Comparison of ENCODE assay signal across 24 cellular contexts in genomic region chr10:100895896-100896295, GRCh38. TPM values are rescaled to one million over a fixed set of nuclear protein-coding genes. Genes with fewer than 3 reads are reported as not detected.
DNase-seq lines count a peak whose midpoint lies in the region; TF ChIP-seq lines count a peak whose summit lies in the region.
"Had no signal": no experiment of that assay in that cellular context is flagged by ENCODE, and none has a peak within 500 bp of the region (broad histone marks: within the 10 kb centered on the region; RNA-seq: fewer than 3 reads in every experiment).

No MANE protein-coding gene starts in this region.

- no peak for TF ChIP-seq CTCF in OCI-LY3 (IDR thresholded peaks at IDR 0.05; ENCODE audit: low read depth, low read length)
- no peak for TF ChIP-seq CTCF in transverse colon (IDR thresholded peaks at IDR 0.05)
- TF ChIP-seq CTCF in Peyer's patch (IDR thresholded peaks at IDR 0.05), result no peak

- H3K4me2 ChIP-seq in OCI-LY3 (ENCODE audit: low read length), result peak overlapping the region; percentile 70; the same call in 1 of the 2 replicates
- H3K4me2 ChIP-seq: GM23338 had no signal

- WGBS in transverse colon (ENCODE audit: low coverage in 1 of 2), 2 donors, result 94 to 100% methylated on average over 1 to 3 of the region's 3 CpGs

- H3K27ac ChIP-seq in OCI-LY3 (ENCODE audit: low read length), result no peak overlapping the region
- peak overlapping the region; percentile 64 to 87 (median 82) for H3K27ac ChIP-seq in transverse colon
- no peak overlapping the region for H3K27ac ChIP-seq in CD4-positive, alpha-beta memory T cell (ENCODE audit: low read depth, low read length)
- peak overlapping the region in 1 of 4 donors; percentile 62 for H3K27ac ChIP-seq in Peyer's patch
- H3K27ac ChIP-seq: left ventricle myocardium inferior, ovary, thyroid gland had no signal

- H3K4me1 ChIP-seq in OCI-LY3 (ENCODE audit: low read length) (peaks cover 19% of the 10 kb centered on the region), transverse colon (peaks cover 6 to 33% (median 16%) of the 10 kb centered on the region in 4 donors), Peyer's patch (peaks cover 0 to 11% (median 0%) of the 10 kb centered on the region in 4 donors)
- no peaks in the 10 kb centered on the region for H3K4me1 ChIP-seq in CD4-positive, alpha-beta memory T cell (ENCODE audit: insufficient read depth, low read length)
- H3K4me1 ChIP-seq: left ventricle myocardium inferior, thyroid gland had no signal

- H3K27me3 Mint-ChIP-seq in CD4-positive, alpha-beta memory T cell, result peaks cover 16 to 17% of the 10 kb centered on the region in 2 donors

- H3K27me3 ChIP-seq in OCI-LY3 (ENCODE audit: low read depth, low read length), result peaks cover 10% of the 10 kb centered on the region; the same call in 1 of the 2 replicates
- peaks cover 7% of the 10 kb centered on the region for H3K27me3 ChIP-seq in transverse colon
- no peaks in the 10 kb centered on the region for H3K27me3 ChIP-seq in CD4-positive, alpha-beta memory T cell (ENCODE audit: insufficient read depth, low read length)
- H3K27me3 ChIP-seq in Peyer's patch, result no peaks in the 10 kb centered on the region
- H3K27me3 ChIP-seq: ovary, SJSA1, thyroid gland had no signal

- no peaks in the 10 kb centered on the region for H4K20me1 ChIP-seq in OCI-LY3 (ENCODE audit: insufficient read depth, low read length)

- no peaks in the 10 kb centered on the region for H3K36me3 ChIP-seq in OCI-LY3 (replicated peaks; ENCODE audit: low read depth, low read length)
- H3K36me3 ChIP-seq in transverse colon, result no peaks in the 10 kb centered on the region
- H3K36me3 ChIP-seq in CD4-positive, alpha-beta memory T cell (ENCODE audit: insufficient read depth, low read length), result no peaks in the 10 kb centered on the region
- H3K36me3 ChIP-seq in Peyer's patch, result no peaks in the 10 kb centered on the region
- H3K36me3 ChIP-seq: left ventricle myocardium inferior, ovary, SJSA1, thyroid gland had no signal

- no peaks in the 10 kb centered on the region for H3K9me3 ChIP-seq in OCI-LY3 (ENCODE audit: insufficient read depth, low read length)
- H3K9me3 ChIP-seq in transverse colon, result no peaks in the 10 kb centered on the region
- H3K9me3 ChIP-seq in CD4-positive, alpha-beta memory T cell (ENCODE audit: control insufficient read depth in 1 of 2, low read length in 2 of 2), result no peaks in the 10 kb centered on the region
- H3K9me3 ChIP-seq in Peyer's patch, result no peaks in the 10 kb centered on the region
- H3K9me3 ChIP-seq: left ventricle myocardium inferior, ovary, SJSA1, thyroid gland had no signal

- no peaks in the 10 kb centered on the region for H3K79me2 ChIP-seq in OCI-LY3 (ENCODE audit: low read length)

- POLR2A ChIA-PET in CD4-positive, alpha-beta memory T cell (lab: Charles Lee; ENCODE audit: partially characterized antibody), result no interaction called here

- H3K4me3 ChIP-seq in OCI-LY3 (ENCODE audit: low read length) (no peak overlapping the region), transverse colon (no peak overlapping the region), Peyer's patch (no peak overlapping the region)
- no peak overlapping the region for H3K4me3 ChIP-seq in CD4-positive, alpha-beta memory T cell (ENCODE audit: low read length in 2 of 2)
- H3K4me3 ChIP-seq: GM23338, left ventricle myocardium inferior, ovary, SJSA1, thyroid gland had no signal

- TF ChIP-seq POLR2A in transverse colon (IDR thresholded peaks at IDR 0.05) (no peak), Peyer's patch (IDR thresholded peaks at IDR 0.05) (no peak)

- in situ Hi-C loops in G401 (cut with HindIII; ENCODE audit: low sequenced_read_pairs), result no loop called here
- in situ Hi-C loops in transverse colon (cut with MboI; ENCODE audit: low pct_ligation_motif_present in 1 of 4, low pct_unique_long_range_greater_than_20kb in 1 of 4, low sequenced_read_pairs in 3 of 4), result no loop called here

- no peaks in the 10 kb centered on the region for H3K36me3 Mint-ChIP-seq in CD4-positive, alpha-beta memory T cell
- H3K36me3 Mint-ChIP-seq: mesothelial cell of epicardium, natural killer cell had no signal

- H3K4me3 Mint-ChIP-seq in CD4-positive, alpha-beta memory T cell, result peak overlapping the region in 2 of 8 donors; percentile 12 to 29
- H3K4me3 Mint-ChIP-seq: activated T-cell treated with anti-CD3 and anti-CD28 coated beads, Interleukin-2, amount 50 U/mL, for 4 hours; central memory CD8-positive, alpha-beta T cell; GM23338; mesothelial cell of epicardium; natural killer cell; stimulated activated naive CD8-positive, alpha-beta T cell treated with anti-CD3 and anti-CD28 coated beads, Interleukin-15, amount 100 ng/mL, for 72 hours had no signal

- no peak for TF ChIP-seq EP300 in transverse colon (IDR thresholded peaks at IDR 0.05; ENCODE audit: low read depth)

- H3K9ac ChIP-seq in OCI-LY3 (ENCODE audit: low read length), result no peak overlapping the region

- CTCF ChIA-PET in CD4-positive, alpha-beta memory T cell (lab: Charles Lee; ENCODE audit: partially characterized antibody), result no interaction called here

- peak overlapping the region in 2 of 7 donors; percentile 30 to 70 for H3K27ac Mint-ChIP-seq in CD4-positive, alpha-beta memory T cell
- H3K27ac Mint-ChIP-seq: GM23338, mesothelial cell of epicardium had no signal

- no peaks in the 10 kb centered on the region for H3K9me3 Mint-ChIP-seq in CD4-positive, alpha-beta memory T cell
- H3K9me3 Mint-ChIP-seq: activated T-cell treated with anti-CD3 and anti-CD28 coated beads, Interleukin-2, amount 50 U/mL, for 4 hours; central memory CD8-positive, alpha-beta T cell; GM23338; mesothelial cell of epicardium; natural killer cell; stimulated activated naive CD8-positive, alpha-beta T cell treated with anti-CD3 and anti-CD28 coated beads, Interleukin-15, amount 100 ng/mL, for 72 hours had no signal

- H2AFZ ChIP-seq in OCI-LY3 (ENCODE audit: low read depth, low read length), result no peak overlapping the region
- H2AFZ ChIP-seq: GM23338 had no signal

- H3K4me1 Mint-ChIP-seq in CD4-positive, alpha-beta memory T cell, result peaks cover 4 to 11% (median 7%) of the 10 kb centered on the region in 4 donors
- H3K4me1 Mint-ChIP-seq: natural killer cell had no signal

- peak; percentile 38 for DNase-seq in G401 (ENCODE audit: low spot score)
- DNase-seq in islet precursor cell, result peak; percentile 35
- no peak for DNase-seq in transverse colon
- no peak for DNase-seq in CD4-positive, alpha-beta memory T cell
- no peak for DNase-seq in Peyer's patch
- DNase-seq in NCI-H187 (lab: John Stamatoyannopoulos, UW), result no peak
- DNase-seq: activated CD4-positive, alpha-beta T cell treated with anti-CD3 and anti-CD28 coated beads for 1 hour; activated naive CD4-positive, alpha-beta T cell; activated T-cell treated with anti-CD3 and anti-CD28 coated beads, Interleukin-2, amount 50 U/mL, for 4 hours; C1 segment of cervical spinal cord; DND-41; left ventricle myocardium inferior; natural killer cell; NCI-H1694; NCI-H2171 treated with DMSO at 0.1 percent for 48 hours; NCI-H524; ovary; stimulated activated naive CD8-positive, alpha-beta T cell treated with anti-CD3 and anti-CD28 coated beads, Interleukin-15, amount 100 ng/mL, for 72 hours; thyroid gland had no signal

- intact Hi-C loops in transverse colon (cut with DNase I; ENCODE audit: low total_unique reads), result no loop called here
- intact Hi-C loops in CD4-positive, alpha-beta memory T cell (cut with micrococcal nuclease), result no loop called here

RNA-seq across cellular contexts. Expression of gene SLF2, which starts 16.9 kb away (rescaled TPM):
- 37.0 and 46.2 TPM in 2 replicates for total RNA-seq in G401 (2014; rRNA removed; shearing (Covaris generic))
- total RNA-seq in transverse colon (10 to 100 TPM; 25.4 to 55.1 (median 33.1) TPM), Peyer's patch (10 to 100 TPM; 11.0 to 37.2 (median 32.0) TPM)
- 10 to 100 TPM; 46.3 to 49.3 TPM for total RNA-seq in CD4-positive, alpha-beta memory T cell
- polyA plus RNA-seq in CD4-positive, alpha-beta memory T cell, result 10 to 100 TPM in 1 of 2 donors, 1 to 10 TPM in 1; 5.9 to 18.3 TPM

Comparison
In these comparisons a context has a peak if more than half of its experiments do, and no peak if none do; other contexts are left out.
1. DNase-seq: peak in G401 (single experiment) and islet precursor cell (single experiment); none in transverse colon (single experiment), CD4-positive, alpha-beta memory T cell (0 of 5), Peyer's patch (0 of 3) and NCI-H187 (0 of 2).
2. H3K27ac ChIP-seq: peak in transverse colon (4 of 4); none in OCI-LY3 (single experiment) and CD4-positive, alpha-beta memory T cell (single experiment).